8 cellular contexts compared by ENCODE assay signal in the genomic region with DNA sequence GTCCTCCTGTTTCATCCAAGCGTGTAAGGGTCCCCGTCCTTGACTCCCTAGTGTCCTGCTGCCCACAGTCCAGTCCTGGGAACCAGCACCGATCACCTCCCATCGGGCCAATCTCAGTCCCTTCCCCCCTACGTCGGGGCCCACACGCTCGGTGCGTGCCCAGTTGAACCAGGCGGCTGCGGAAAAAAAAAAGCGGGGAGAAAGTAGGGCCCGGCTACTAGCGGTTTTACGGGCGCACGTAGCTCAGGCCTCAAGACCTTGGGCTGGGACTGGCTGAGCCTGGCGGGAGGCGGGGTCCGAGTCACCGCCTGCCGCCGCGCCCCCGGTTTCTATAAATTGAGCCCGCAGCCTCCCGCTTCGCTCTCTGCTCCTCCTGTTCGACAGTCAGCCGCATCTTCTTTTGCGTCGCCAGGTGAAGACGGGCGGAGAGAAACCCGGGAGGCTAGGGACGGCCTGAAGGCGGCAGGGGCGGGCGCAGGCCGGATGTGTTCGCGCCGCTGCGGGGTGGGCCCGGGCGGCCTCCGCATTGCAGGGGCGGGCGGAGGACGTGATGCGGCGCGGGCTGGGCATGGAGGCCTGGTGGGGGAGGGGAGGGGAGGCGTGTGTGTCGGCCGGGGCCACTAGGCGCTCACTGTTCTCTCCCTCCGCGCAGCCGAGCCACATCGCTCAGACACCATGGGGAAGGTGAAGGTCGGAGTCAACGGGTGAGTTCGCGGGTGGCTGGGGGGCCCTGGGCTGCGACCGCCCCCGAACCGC. TPM values are rescaled to one million over a fixed set of nuclear protein-coding genes. Genes with fewer than 3 reads are reported as not detected.
DNase-seq lines count a peak whose midpoint lies in the region; TF ChIP-seq lines count a peak whose summit lies in the region.

Gene GAPDH (plus strand): TSS at position 360 of the 756 bp plus-strand sequence. CDS start 316 bp downstream, at position 676.

- no peaks in the 10 kb centered on the region for H3K9me3 ChIP-seq in neutrophil

- H3K27me3 ChIP-seq in neutrophil, result no peaks in the 10 kb centered on the region

- H3K4me3 ChIP-seq in neutrophil (ENCODE audit: low read depth in 1 of 2, low read length in 1 of 2), result peak within 1 kb of the TSS; percentile 72 to 96

- peak; percentile 25 for TF ChIP-seq CTCF in neutrophil (IDR thresholded peaks at IDR 0.05)

- DNase-seq in GM03348 (ENCODE audit: low spot score) (peak; percentile 96), HEK293T (ENCODE audit: extremely low spot score) (peak; percentile 89), MV-4-11 (lab: John Stamatoyannopoulos, UW) (peak; percentile 95), SK-MEL-5 (ENCODE audit: low read depth, low spot score) (peak; percentile 98), foreskin melanocyte (peak; percentile 92), superior temporal gyrus (ENCODE audit: extremely low spot score) (peak; percentile 98)
- DNase-seq in activated naive CD4-positive, alpha-beta T cell treated with Interleukin-2 at 50 U/mL for 16 hours, result peak; percentile 89

- POLR2A ChIA-PET in HEK293T (lab: Yijun Ruan, JAX), result interaction anchor here (0.5 to 3.0 kb wide), 44 partner anchors 9 to 335 kb away, joined by 3 to 77 read pairs (median 4); partner anchors contain the start of genes IFFO1, MRPL51, NCAPD2 and NOP2

- peaks cover 57% of the 10 kb centered on the region for H3K36me3 ChIP-seq in neutrophil

- in situ Hi-C loops in SK-MEL-5 (cut with HindIII; ENCODE audit: low pct_unique_long_range_greater_than_20kb, low sequenced_read_pairs), result no loop called here

- peaks cover 64 to 68% of the 10 kb centered on the region in 2 experiments for H3K4me1 ChIP-seq in neutrophil (ENCODE audit: control insufficient read depth in 1 of 2, insufficient read depth in 1 of 2, low read depth in 1 of 2, low read length in 1 of 2)

- peak within 1 kb of the TSS; percentile 97 for H3K27ac ChIP-seq in neutrophil

- CTCF ChIA-PET in HEK293T (lab: Yijun Ruan, JAX), result no interaction called here

TF ChIP-seq in HEK293T, 16 proteins besides CTCF, POLR2A, EP300 and RAD21:
- TF ChIP-seq FOXA1 (IDR thresholded peaks at IDR 0.05), result no peak
- 0 out of 2 replicates have a peak, but pooled peaks have one; percentile 29 for TF ChIP-seq FOXM1 (IDR thresholded peaks at IDR 0.05; ENCODE audit: borderline replicate concordance)
- peak; percentile 45; the same call in 1 of the 2 replicates for TF ChIP-seq ARNT (IDR thresholded peaks at IDR 0.05)
- TF ChIP-seq CTBP1 (IDR thresholded peaks at IDR 0.05; ENCODE audit: borderline replicate concordance), result peak; percentile 25; the same call in 1 of the 2 replicates
- peak; percentile 96 for TF ChIP-seq ZNF384 (IDR thresholded peaks at IDR 0.05)
- TF ChIP-seq HDGF (IDR thresholded peaks at IDR 0.05; ENCODE audit: borderline replicate concordance), result no peak
- TF ChIP-seq ELF4 (IDR thresholded peaks at IDR 0.05), result peak; percentile 83; the same call in 1 of the 2 replicates
- peak; percentile 91 for TF ChIP-seq L3MBTL2 (conservative IDR thresholded peaks at IDR 0.05)
- TF ChIP-seq PKNOX1 (IDR thresholded peaks at IDR 0.05), result no peak

RNA-seq across cellular contexts. Expression of gene GAPDH, which starts in this region (rescaled TPM):
- total RNA-seq in SK-MEL-5 (2014; rRNA removed; shearing (Covaris generic)), result 9,488 and 9,829 TPM in 2 replicates
- 11,028 and 11,713 TPM in 2 replicates for polyA plus RNA-seq in SK-MEL-5 (2015; cell fraction: cytosol; rRNA removed)
- polyA plus RNA-seq in SK-MEL-5 (2015; cell fraction: nucleus; rRNA removed), result 3,036 and 3,118 TPM in 2 replicates

Comparison
In these comparisons a context has a peak if more than half of its experiments do, and no peak if none do; other contexts are left out.
1. Peak in every context shown above with its lines: DNase-seq, H3K4me3 ChIP-seq and H3K27ac ChIP-seq.